32 cellular contexts compared by ENCODE assay signal in genomic region chr10:49737474-49738201, GRCh38. TPM values are rescaled to one million over a fixed set of nuclear protein-coding genes. Genes with fewer than 3 reads are reported as not detected.
"Had no signal": no experiment of that assay in that cellular context is flagged by ENCODE, and none has a peak within 500 bp of the region (broad histone marks: within the 10 kb centered on the region; RNA-seq: fewer than 3 reads in every experiment).

No MANE protein-coding gene starts in this region.

- DNase-seq: activated CD4-positive, alpha-beta T cell treated with anti-CD3 and anti-CD28 coated beads for 4 hours; activated CD4-positive, alpha-beta T cell treated with anti-CD3 and anti-CD28 coated beads, Interleukin-2, amount 50 U/mL, for 4 hours; activated CD8-positive, alpha-beta memory T cell treated with anti-CD3 and anti-CD28 coated beads, Interleukin-2, amount 50 U/mL, for 48 hours; activated naive CD4-positive, alpha-beta T cell; activated T-cell treated with anti-CD3 and anti-CD28 coated beads, Interleukin-2, amount 50 U/mL, for 24 hours; cortex of kidney; effector memory CD8-positive, alpha-beta T cell; foreskin keratinocyte; hypothalamus; left lung; mesendoderm; mucosa of descending colon; ovary; small intestine; stimulated activated CD4-positive, alpha-beta T cell treated with anti-CD3 and anti-CD28 coated beads, Interleukin-4, amount 100 ng/mL, for 24 hours; substantia nigra had no signal

- H3K4me3 ChIP-seq: heart left ventricle, left lung, lung, mucosa of descending colon, ovary had no signal

- H3K4me3 Mint-ChIP-seq: activated T-cell treated with anti-CD3 and anti-CD28 coated beads, Interleukin-2, amount 50 U/mL, for 24 hours; effector memory CD8-positive, alpha-beta T cell; natural killer cell treated with Interleukin-12 subunit alpha and Interleukin-12 subunit beta and Interleukin-15 and Interleukin-18, amount 100 ng/mL, for 72 hours; stimulated activated effector memory CD8-positive, alpha-beta T cell treated with anti-CD3 and anti-CD28 coated beads, Interleukin-12 subunit alpha, Interleukin-12 subunit beta, amount 100 ng/mL, for 72 hours; stimulated activated naive CD8-positive, alpha-beta T cell treated with anti-CD3 and anti-CD28 coated beads, Interleukin-15, Interleukin-2, amounts not matched to agents 100 ng/mL and 50 ng/mL, for 24 hours; type B pancreatic cell had no signal

- H3K36me3 ChIP-seq: heart left ventricle, left lung, ovary had no signal

- H3K9me3 Mint-ChIP-seq: activated T-cell treated with anti-CD3 and anti-CD28 coated beads, Interleukin-2, amount 50 U/mL, for 24 hours; natural killer cell treated with Interleukin-12 subunit alpha and Interleukin-12 subunit beta and Interleukin-15 and Interleukin-18, amount 100 ng/mL, for 72 hours; stimulated activated effector memory CD8-positive, alpha-beta T cell treated with anti-CD3 and anti-CD28 coated beads, Interleukin-12 subunit alpha, Interleukin-12 subunit beta, amount 100 ng/mL, for 72 hours; type B pancreatic cell had no signal

- ATAC-seq: activated naive CD4-positive, alpha-beta T cell treated with anti-CD3 and anti-CD28 coated beads, Interleukin-2, amount 50 U/mL, for 72 hours; effector memory CD8-positive, alpha-beta T cell; foreskin keratinocyte; heart left ventricle; left lung; mucosa of descending colon; stimulated activated effector memory CD8-positive, alpha-beta T cell treated with anti-CD3 and anti-CD28 coated beads, Interleukin-12 subunit alpha, Interleukin-12 subunit beta, amount 100 ng/mL, for 72 hours had no signal

- H3K36me3 Mint-ChIP-seq: activated naive CD4-positive, alpha-beta T cell treated with anti-CD3 and anti-CD28 coated beads, Interleukin-2, amount 50 U/mL, for 72 hours; natural killer cell treated with Interleukin-12 subunit alpha and Interleukin-12 subunit beta and Interleukin-15 and Interleukin-18, amount 100 ng/mL, for 72 hours; stimulated activated effector memory CD8-positive, alpha-beta T cell treated with anti-CD3 and anti-CD28 coated beads, Interleukin-12 subunit alpha, Interleukin-12 subunit beta, amount 100 ng/mL, for 72 hours; type B pancreatic cell had no signal

- FAIRE-seq: endothelial cell of umbilical vein, small intestine had no signal

- H3K9me3 ChIP-seq: heart left ventricle, left lung, mucosa of descending colon, ovary had no signal

- H3K27ac ChIP-seq: foreskin keratinocyte, heart left ventricle, left lung, ovary had no signal

- H3K27me3 Mint-ChIP-seq: activated T-cell treated with anti-CD3 and anti-CD28 coated beads, Interleukin-2, amount 50 U/mL, for 24 hours; natural killer cell treated with Interleukin-12 subunit alpha and Interleukin-12 subunit beta and Interleukin-15 and Interleukin-18, amount 100 ng/mL, for 72 hours; progenitor cell of endocrine pancreas; stimulated activated naive CD8-positive, alpha-beta T cell treated with anti-CD3 and anti-CD28 coated beads, Interleukin-15, Interleukin-2, amounts not matched to agents 100 ng/mL and 50 ng/mL, for 24 hours; type B pancreatic cell had no signal

- H3K4me1 ChIP-seq: foreskin keratinocyte, heart left ventricle, left lung had no signal

- H3K27me3 ChIP-seq: foreskin keratinocyte, heart left ventricle, left lung, ovary had no signal

- H3K27ac Mint-ChIP-seq: activated naive CD4-positive, alpha-beta T cell treated with anti-CD3 and anti-CD28 coated beads, Interleukin-2, amount 50 U/mL, for 72 hours; activated T-cell treated with anti-CD3 and anti-CD28 coated beads, Interleukin-2, amount 50 U/mL, for 24 hours; effector memory CD8-positive, alpha-beta T cell; natural killer cell treated with Interleukin-12 subunit alpha and Interleukin-12 subunit beta and Interleukin-15 and Interleukin-18, amount 100 ng/mL, for 72 hours; stimulated activated effector memory CD8-positive, alpha-beta T cell treated with anti-CD3 and anti-CD28 coated beads, Interleukin-12 subunit alpha, Interleukin-12 subunit beta, amount 100 ng/mL, for 72 hours; stimulated activated naive CD8-positive, alpha-beta T cell treated with anti-CD3 and anti-CD28 coated beads, Interleukin-15, Interleukin-2, amounts not matched to agents 100 ng/mL and 50 ng/mL, for 24 hours; type B pancreatic cell had no signal

RNA-seq across cellular contexts. Expression of gene OGDHL, which starts 24.5 kb away (rescaled TPM):
- total RNA-seq: bronchial epithelial cell; natural killer cell treated with Interleukin-12 subunit alpha and Interleukin-12 subunit beta and Interleukin-15 and Interleukin-18, amount 100 ng/mL, for 72 hours; sciatic nerve; T-helper 1 cell treated with Interleukin-12 subunit alpha and Interleukin-12 subunit beta and Interleukin-4 antibody, amounts not matched to agents 30 ng/mL and 1 ng/mL, for 36 hours had no signal

RNA-seq across cellular contexts. Expression of gene C10orf53, which starts 58.2 kb away (rescaled TPM):
- total RNA-seq: activated CD8-positive, alpha-beta memory T cell treated with anti-CD3 and anti-CD28 coated beads for 36 hours; activated naive CD4-positive, alpha-beta T cell treated with anti-CD3 and anti-CD28 coated beads, Interleukin-2, amount 50 U/mL, for 72 hours; bronchial epithelial cell; endothelial cell of umbilical vein; foreskin keratinocyte; heart left ventricle; left lung; mucosa of descending colon; myocyte; natural killer cell treated with Interleukin-12 subunit alpha and Interleukin-12 subunit beta and Interleukin-15 and Interleukin-18, amount 100 ng/mL, for 72 hours; ovary; progenitor cell of endocrine pancreas; renal cortical epithelial cell; sciatic nerve; T-helper 1 cell treated with Interleukin-12 subunit alpha and Interleukin-12 subunit beta and Interleukin-4 antibody, amounts not matched to agents 30 ng/mL and 1 ng/mL, for 36 hours had no signal
- polyA plus RNA-seq: endothelial cell of umbilical vein, esophagus, foreskin keratinocyte, heart left ventricle, lung, ovary, small intestine had no signal
